1 cellular context compared by ENCODE assay signal in the genomic region with DNA sequence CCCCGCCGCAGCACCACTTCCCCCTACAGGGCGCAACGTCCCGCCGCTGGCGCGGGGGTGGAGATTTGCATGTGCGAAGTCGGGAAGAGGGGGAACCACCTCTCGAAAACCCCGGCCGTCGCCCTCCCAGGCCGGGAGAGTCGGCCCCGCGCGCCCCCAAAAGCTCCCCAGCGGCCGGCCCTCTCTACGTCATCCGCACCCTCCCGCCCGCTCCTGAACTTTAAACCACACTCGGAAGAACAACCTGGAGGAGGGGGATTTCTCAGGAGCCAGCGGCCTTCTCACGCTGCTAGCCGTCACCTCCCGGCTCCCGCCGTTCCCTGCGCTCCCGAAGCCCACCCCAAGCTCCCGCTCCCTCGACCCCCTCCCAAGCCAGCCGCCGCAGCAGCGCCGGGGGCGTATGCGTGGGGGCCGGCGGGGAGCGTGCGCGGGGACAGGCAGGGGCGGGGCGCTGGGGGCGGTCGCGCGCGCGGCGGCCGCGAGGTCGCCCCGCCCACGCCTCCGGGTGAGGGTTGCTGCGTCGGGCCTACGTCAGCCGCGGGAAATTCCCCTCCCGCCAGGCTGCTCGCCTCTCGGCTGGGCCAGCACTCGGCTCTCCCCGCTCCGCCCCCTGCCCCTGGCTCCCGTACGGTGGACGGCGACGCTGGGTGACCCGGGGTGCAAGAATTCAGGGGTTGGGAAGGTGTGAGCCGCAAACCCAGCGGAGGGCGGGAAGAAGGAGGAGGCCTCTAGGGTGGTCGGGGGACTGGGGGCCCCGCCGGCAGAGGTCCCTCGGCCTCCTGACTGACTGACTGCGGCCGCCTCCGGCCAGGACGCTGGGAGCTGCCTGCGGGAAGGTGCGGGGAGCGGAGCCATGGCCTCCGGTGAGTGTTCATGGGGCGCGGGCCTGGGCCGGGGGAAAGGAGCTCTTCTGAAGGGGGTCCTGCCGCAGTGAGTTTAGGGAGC.
TF ChIP-seq lines count a peak whose summit lies in the region.

TSS of gene REL (plus strand) at position 587 of the 945 bp plus-strand sequence. CDS start at position 854, 267 bp downstream.

TF ChIP-seq in K562, 482 proteins besides CTCF, POLR2A, EP300 and RAD21 (continued from another document and continues in another):
- TF ChIP-seq, protein P1, sequence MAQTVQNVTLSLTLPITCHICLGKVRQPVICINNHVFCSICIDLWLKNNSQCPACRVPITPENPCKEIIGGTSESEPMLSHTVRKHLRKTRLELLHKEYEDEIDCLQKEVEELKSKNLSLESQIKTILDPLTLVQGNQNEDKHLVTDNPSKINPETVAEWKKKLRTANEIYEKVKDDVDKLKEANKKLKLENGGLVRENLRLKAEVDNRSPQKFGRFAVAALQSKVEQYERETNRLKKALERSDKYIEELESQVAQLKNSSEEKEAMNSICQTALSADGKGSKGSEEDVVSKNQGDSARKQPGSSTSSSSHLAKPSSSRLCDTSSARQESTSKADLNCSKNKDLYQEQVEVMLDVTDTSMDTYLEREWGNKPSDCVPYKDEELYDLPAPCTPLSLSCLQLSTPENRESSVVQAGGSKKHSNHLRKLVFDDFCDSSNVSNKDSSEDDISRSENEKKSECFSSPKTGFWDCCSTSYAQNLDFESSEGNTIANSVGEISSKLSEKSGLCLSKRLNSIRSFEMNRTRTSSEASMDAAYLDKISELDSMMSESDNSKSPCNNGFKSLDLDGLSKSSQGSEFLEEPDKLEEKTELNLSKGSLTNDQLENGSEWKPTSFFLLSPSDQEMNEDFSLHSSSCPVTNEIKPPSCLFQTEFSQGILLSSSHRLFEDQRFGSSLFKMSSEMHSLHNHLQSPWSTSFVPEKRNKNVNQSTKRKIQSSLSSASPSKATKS (CRISPR knock-in tag; IDR thresholded peaks at IDR 0.05), result no peak
- TF ChIP-seq YY1 (IDR thresholded peaks at IDR 0.05; ENCODE audit: borderline replicate concordance in 1 of 3, control insufficient read depth in 1 of 3, extremely low read depth in 1 of 3, insufficient read depth in 3 of 3, insufficient read length in 1 of 3, insufficient replicate concordance in 2 of 3, low read depth in 1 of 3, low read length in 2 of 3) (peak in 2 of 3 experiments; percentile 45 to 72), ZNF197 (CRISPR knock-in tag; IDR thresholded peaks at IDR 0.05; ENCODE audit: low read depth) (no peak; the same call in 1 of the 2 replicates), ZNF79 (CRISPR knock-in tag; IDR thresholded peaks at IDR 0.05; ENCODE audit: low read depth) (no peak), ZNF561 (CRISPR knock-in tag; conservative IDR thresholded peaks at IDR 0.05) (no peak), MECOM (CRISPR knock-in tag; IDR thresholded peaks at IDR 0.05) (no peak), KDM5B (IDR thresholded peaks at IDR 0.05; ENCODE audit: insufficient replicate concordance, low read depth, low read length) (peak; percentile 52), ZKSCAN3 (CRISPR knock-in tag; IDR thresholded peaks at IDR 0.05) (no peak), ZNF583 (CRISPR knock-in tag; IDR thresholded peaks at IDR 0.05) (no peak), SREBF2 (CRISPR knock-in tag; IDR thresholded peaks at IDR 0.05) (no peak), NUFIP1 (IDR thresholded peaks at IDR 0.05; ENCODE audit: partially characterized antibody) (no peak), TRIM25 (IDR thresholded peaks at IDR 0.05; ENCODE audit: borderline replicate concordance) (no peak), FOXJ2 (tag; IDR thresholded peaks at IDR 0.05) (no peak), LARP7 (IDR thresholded peaks at IDR 0.05) (no peak), ETV1 (tag; conservative IDR thresholded peaks at IDR 0.05; ENCODE audit: low read depth) (no peak), TEAD4 (IDR thresholded peaks at IDR 0.05; ENCODE audit: low read length) (no peak; the same call in 1 of the 2 replicates), TEAD4 (CRISPR knock-in tag; IDR thresholded peaks at IDR 0.05; ENCODE audit: borderline replicate concordance) (no peak), SAP30 (IDR thresholded peaks at IDR 0.05; ENCODE audit: borderline replicate concordance, insufficient read depth, low read depth, low read length, poor library complexity, severe bottlenecking) (peak; percentile 79), THRB (CRISPR knock-in tag; conservative IDR thresholded peaks at IDR 0.05) (no peak), U2AF1 (optimal IDR thresholded peaks at IDR 0.05; ENCODE audit: low read depth, low read length) (peak; percentile 34), KAT2B (IDR thresholded peaks at IDR 0.05; ENCODE audit: low read depth, low read length) (no peak), RUNX1 (IDR thresholded peaks at IDR 0.05; ENCODE audit: low read depth) (no peak), ZKSCAN1 (IDR thresholded peaks at IDR 0.05; ENCODE audit: low read depth, low read length) (peak; percentile 38; the same call in 1 of the 2 replicates), GTF2E2 (tag; IDR thresholded peaks at IDR 0.05) (peak; percentile 78), ZNF324 (CRISPR knock-in tag; IDR thresholded peaks at IDR 0.05) (peak; percentile 14; the same call in 1 of the 2 replicates), ZNF184 (CRISPR knock-in tag; IDR thresholded peaks at IDR 0.05) (no peak), VEZF1 (CRISPR knock-in tag; IDR thresholded peaks at IDR 0.05) (peak; percentile 97), U2AF2 (optimal IDR thresholded peaks at IDR 0.05; ENCODE audit: low read depth, low read length) (no peak), RCOR1 (IDR thresholded peaks at IDR 0.05; ENCODE audit: borderline replicate concordance in 1 of 2, low read depth in 2 of 2, low read length in 2 of 2) (peak in 1 of 2 experiments; percentile 40; a peak in 1 of 4 replicates), ZNF318 (IDR thresholded peaks at IDR 0.05; ENCODE audit: borderline replicate concordance in 1 of 2, low read depth in 1 of 2) (no peak), HBP1 (CRISPR knock-in tag; IDR thresholded peaks at IDR 0.05) (no peak)
- TF ChIP-seq, protein P2, sequence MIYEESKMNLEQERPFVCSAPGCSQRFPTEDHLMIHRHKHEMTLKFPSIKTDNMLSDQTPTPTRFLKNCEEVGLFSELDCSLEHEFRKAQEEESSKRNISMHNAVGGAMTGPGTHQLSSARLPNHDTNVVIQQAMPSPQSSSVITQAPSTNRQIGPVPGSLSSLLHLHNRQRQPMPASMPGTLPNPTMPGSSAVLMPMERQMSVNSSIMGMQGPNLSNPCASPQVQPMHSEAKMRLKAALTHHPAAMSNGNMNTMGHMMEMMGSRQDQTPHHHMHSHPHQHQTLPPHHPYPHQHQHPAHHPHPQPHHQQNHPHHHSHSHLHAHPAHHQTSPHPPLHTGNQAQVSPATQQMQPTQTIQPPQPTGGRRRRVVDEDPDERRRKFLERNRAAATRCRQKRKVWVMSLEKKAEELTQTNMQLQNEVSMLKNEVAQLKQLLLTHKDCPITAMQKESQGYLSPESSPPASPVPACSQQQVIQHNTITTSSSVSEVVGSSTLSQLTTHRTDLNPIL (CRISPR knock-in tag; IDR thresholded peaks at IDR 0.05), result no peak
- TF ChIP-seq, protein P3, sequence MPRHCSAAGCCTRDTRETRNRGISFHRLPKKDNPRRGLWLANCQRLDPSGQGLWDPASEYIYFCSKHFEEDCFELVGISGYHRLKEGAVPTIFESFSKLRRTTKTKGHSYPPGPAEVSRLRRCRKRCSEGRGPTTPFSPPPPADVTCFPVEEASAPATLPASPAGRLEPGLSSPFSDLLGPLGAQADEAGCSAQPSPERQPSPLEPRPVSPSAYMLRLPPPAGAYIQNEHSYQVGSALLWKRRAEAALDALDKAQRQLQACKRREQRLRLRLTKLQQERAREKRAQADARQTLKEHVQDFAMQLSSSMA (CRISPR knock-in tag; IDR thresholded peaks at IDR 0.05), result no peak
